ENCODE assay signal across 9 cellular contexts in genomic region chrX:24260827-24261550, GRCh38. TPM values are rescaled to one million over a fixed set of nuclear protein-coding genes. Genes with fewer than 3 reads are reported as not detected.
DNase-seq lines count a peak whose midpoint lies in the region; ATAC-seq and TF ChIP-seq lines count a peak whose summit lies in the region.
"Had no signal": no experiment of that assay in that cellular context is flagged by ENCODE, and none has a peak within 500 bp of the region (broad histone marks: within the 10 kb centered on the region; RNA-seq: fewer than 3 reads in every experiment).

No MANE protein-coding gene starts in this region.

- no peaks in the 10 kb centered on the region for H3K36me3 ChIP-seq in SJCRH30
- H3K36me3 ChIP-seq: SJSA1 had no signal

- no peak for TF ChIP-seq CTCF in HFFc6 (IDR thresholded peaks at IDR 0.05)

- H3K27me3 ChIP-seq in SJCRH30, result no peaks in the 10 kb centered on the region
- H3K27me3 ChIP-seq: SJSA1 had no signal

- H3K27me3 Mint-ChIP-seq in activated T-helper 17 cell treated with anti-CD3 and anti-CD28 coated beads, Interleukin-2, amount 50 U/mL, for 72 hours, result no peaks in the 10 kb centered on the region
- H3K27me3 Mint-ChIP-seq in HFFc6 (ENCODE audit: insufficient read depth), result no peaks in the 10 kb centered on the region; the same call in 1 of the 2 replicates

- peak overlapping the region; percentile 68 for H3K27ac Mint-ChIP-seq in activated T-helper 17 cell treated with anti-CD3 and anti-CD28 coated beads, Interleukin-2, amount 50 U/mL, for 72 hours
- H3K27ac Mint-ChIP-seq in HFFc6, result no peak overlapping the region

- peak; percentile 46 for DNase-seq in AG20443 (ENCODE audit: low spot score)
- DNase-seq in lung microvascular endothelial cell (ENCODE audit: low read depth in 2 of 2), result peak; percentile 27 to 72
- DNase-seq in NCI-H446 (lab: John Stamatoyannopoulos, UW), result no peak
- no peak for DNase-seq in HFFc6
- no peak for DNase-seq in SJCRH30

- no peaks in the 10 kb centered on the region for H3K9me3 ChIP-seq in SJCRH30 (replicated peaks)
- H3K9me3 ChIP-seq: SJSA1 had no signal

- H3K36me3 Mint-ChIP-seq in activated T-helper 17 cell treated with anti-CD3 and anti-CD28 coated beads, Interleukin-2, amount 50 U/mL, for 72 hours (ENCODE audit: low read depth), result no peaks in the 10 kb centered on the region
- no peaks in the 10 kb centered on the region for H3K36me3 Mint-ChIP-seq in HFFc6 (ENCODE audit: low read depth)

- peak overlapping the region; percentile 55 for H3K4me3 Mint-ChIP-seq in activated T-helper 17 cell treated with anti-CD3 and anti-CD28 coated beads, Interleukin-2, amount 50 U/mL, for 72 hours
- H3K4me3 Mint-ChIP-seq in HFFc6, result no peak overlapping the region

- H3K4me3 ChIP-seq in SJCRH30, result no peak overlapping the region
- H3K4me3 ChIP-seq: SJSA1 had no signal

- H3K9me3 Mint-ChIP-seq in activated T-helper 17 cell treated with anti-CD3 and anti-CD28 coated beads, Interleukin-2, amount 50 U/mL, for 72 hours, result no peaks in the 10 kb centered on the region
- no peaks in the 10 kb centered on the region for H3K9me3 Mint-ChIP-seq in HFFc6

- peaks cover 5% of the 10 kb centered on the region for H3K4me1 Mint-ChIP-seq in activated T-helper 17 cell treated with anti-CD3 and anti-CD28 coated beads, Interleukin-2, amount 50 U/mL, for 72 hours
- peaks cover 21% of the 10 kb centered on the region for H3K4me1 Mint-ChIP-seq in HFFc6 (ENCODE audit: low read depth)

- ATAC-seq in HG02884 (IDR thresholded peaks at IDR 0.05; ENCODE audit: unreplicated experiment) (peak; percentile 72), HG03095 (IDR thresholded peaks at IDR 0.05; ENCODE audit: unreplicated experiment) (no peak)
- ATAC-seq in activated T-helper 17 cell treated with anti-CD3 and anti-CD28 coated beads, Interleukin-2, amount 50 U/mL, for 72 hours (replicated peaks), result peak; percentile 69

- no peak overlapping the region for H3K27ac ChIP-seq in SJCRH30
- H3K27ac ChIP-seq: SJSA1 had no signal

- H3K4me1 ChIP-seq in SJCRH30, result no peaks in the 10 kb centered on the region
- H3K4me1 ChIP-seq: SJSA1 had no signal

RNA-seq across cellular contexts. Expression of gene SUPT20HL2, which starts 52.9 kb away (rescaled TPM):
- total RNA-seq in activated T-helper 17 cell treated with anti-CD3 and anti-CD28 coated beads, Interleukin-2, amount 50 U/mL, for 72 hours, result not detected
- total RNA-seq in lung microvascular endothelial cell, result not detected in 2 replicates
- not detected for total RNA-seq in HFFc6 (2021; fragmentation: NEBNext Ultra II Directional; extraction: Animal tissue kit (Norgen Biotek cat#: 25700))
- 0.05 and 0.18 TPM in 2 replicates for total RNA-seq in SJCRH30 (2014; rRNA removed; shearing (Covaris generic))
- total RNA-seq: SJSA1 had no signal

Comparison
In these comparisons a context has a peak if more than half of its experiments do, and no peak if none do; other contexts are left out.
1. DNase-seq: peak in AG20443 (single experiment) and lung microvascular endothelial cell (2 of 2); none in NCI-H446 (0 of 2), HFFc6 (single experiment) and SJCRH30 (0 of 2).